In genomic region chr7:129784437-129784782, GRCh38 we compare ENCODE assay signal across 15 cellular contexts.
"Had no signal": no experiment of that assay in that cellular context is flagged by ENCODE, and none has a peak within 500 bp of the region (broad histone marks: within the 10 kb centered on the region; RNA-seq: fewer than 3 reads in every experiment).

No MANE protein-coding gene starts in this region.

- H3K27ac ChIP-seq: breast epithelium, gastroesophageal sphincter, left lung, parathyroid adenoma, suprapubic skin, upper lobe of left lung, VCaP had no signal

- H3K4me3 Mint-ChIP-seq: activated naive CD8-positive, alpha-beta T cell treated with anti-CD3 and anti-CD28 coated beads for 36 hours; activated T-cell treated with anti-CD3 and anti-CD28 coated beads, Interleukin-2, amount 50 U/mL, for 4 hours had no signal

- ATAC-seq: activated T-cell treated with anti-CD3 and anti-CD28 coated beads, Interleukin-2, amount 50 U/mL, for 4 hours; gastroesophageal sphincter; left lung had no signal

- H3K4me3 ChIP-seq: left lung, suprapubic skin had no signal

- H3K9ac ChIP-seq: parathyroid adenoma had no signal

- H3K36me3 ChIP-seq: breast epithelium, gastroesophageal sphincter, left lung, suprapubic skin, upper lobe of left lung had no signal

- DNase-seq: activated gamma-delta T cell treated with Interleukin-2 at 50 U/mL for 16 hours; activated naive CD8-positive, alpha-beta T cell treated with anti-CD3 and anti-CD28 coated beads for 36 hours; activated T-cell treated with anti-CD3 and anti-CD28 coated beads, Interleukin-2, amount 50 U/mL, for 4 hours; anterior cingulate cortex; effector CD4-positive, alpha-beta T cell; mesenchymal stem cell; stimulated activated naive CD4-positive, alpha-beta T cell treated with Interleukin-2 at 50 U/mL for 16 hours; T-helper 9 cell; upper lobe of left lung had no signal

- H3K27ac Mint-ChIP-seq: activated naive CD8-positive, alpha-beta T cell treated with anti-CD3 and anti-CD28 coated beads for 36 hours had no signal

- H3K36me3 Mint-ChIP-seq: activated naive CD8-positive, alpha-beta T cell treated with anti-CD3 and anti-CD28 coated beads for 36 hours had no signal

- H3K9me3 Mint-ChIP-seq: activated naive CD8-positive, alpha-beta T cell treated with anti-CD3 and anti-CD28 coated beads for 36 hours; activated T-cell treated with anti-CD3 and anti-CD28 coated beads, Interleukin-2, amount 50 U/mL, for 4 hours had no signal
